Comparison of ENCODE assay signal across 37 cellular contexts in the genomic region with DNA sequence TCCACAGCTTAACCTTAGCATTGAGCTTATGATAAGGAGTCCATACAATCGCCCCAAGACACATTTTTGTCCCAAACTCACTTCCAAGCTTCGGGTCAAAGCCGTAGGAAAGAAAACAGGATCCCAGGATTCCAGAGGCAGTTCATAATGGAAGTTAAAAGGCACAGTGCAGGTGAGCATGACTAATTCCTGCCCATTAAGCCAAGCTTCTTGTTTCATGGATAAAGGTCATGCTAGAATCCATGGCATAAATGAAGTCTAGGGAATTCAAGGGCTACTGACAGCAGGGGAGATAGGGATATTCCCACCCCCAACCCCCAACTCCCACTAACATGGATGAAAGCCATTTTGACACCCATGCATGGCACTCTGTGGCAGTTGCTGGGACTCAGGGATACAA.
"Had no signal": no experiment of that assay in that cellular context is flagged by ENCODE, and none has a peak within 500 bp of the region (broad histone marks: within the 10 kb centered on the region; RNA-seq: fewer than 3 reads in every experiment).

No MANE protein-coding gene starts in this region.

- H3K4me3 Mint-ChIP-seq: activated B cell treated with CpG ODN at 0.5 μM for 24 hours; activated CD4-positive, alpha-beta memory T cell treated with anti-CD3 and anti-CD28 coated beads for 36 hours; activated CD4-positive, alpha-beta T cell treated with anti-CD3 and anti-CD28 coated beads, Interleukin-2, amount 10 ng/mL, durations not matched to agents 7 days and 5 days; activated CD8-positive, alpha-beta memory T cell treated with anti-CD3 and anti-CD28 coated beads, Interleukin-2, amount 10 ng/mL, durations not matched to agents 7 days and 5 days; activated naive CD4-positive, alpha-beta T cell treated with anti-CD3 and anti-CD28 coated beads, Interleukin-2, amount 10 ng/mL, durations not matched to agents 7 days and 5 days; activated naive CD4-positive, alpha-beta T cell treated with anti-CD3 and anti-CD28 coated beads, Interleukin-2, amount 50 U/mL, for 24 hours; activated naive CD8-positive, alpha-beta T cell; activated naive CD8-positive, alpha-beta T cell treated with anti-CD3 and anti-CD28 coated beads, Interleukin-2, amount 10 ng/mL, durations not matched to agents 7 days and 5 days; activated naive CD8-positive, alpha-beta T cell treated with anti-CD3 and anti-CD28 coated beads, Interleukin-2, amount 50 U/mL, for 24 hours; activated T-cell treated with anti-CD3 and anti-CD28 coated beads, Interleukin-2, amount 50 U/mL, for 4 hours; activated T-cell treated with anti-CD3 and anti-CD28 coated beads, Interleukin-2, amount 50 U/mL, for 72 hours; activated T-helper 1 cell treated with anti-CD3 and anti-CD28 coated beads, Interleukin-12 subunit alpha, Interleukin-12 subunit beta, Interleukin-2, Interleukin-4 antibody, amounts not matched to agents 30 ng/mL and 10 ng/mL and 1 ng/mL, durations not matched to agents 14 hours and 24 hours and 36 hours; activated T-helper 17 cell treated with anti-CD3 and anti-CD28 coated beads, Interleukin-2, amount 50 U/mL, for 72 hours; brain; central memory CD8-positive, alpha-beta T cell; T-helper 1 cell treated with Interleukin-12 subunit alpha and Interleukin-12 subunit beta and Interleukin-4 antibody, amounts not matched to agents 30 μg/mL and 1 μg/mL, for 36 hours; T-helper 2 cell treated with Interferon-gamma antibody and Interleukin-4, amounts not matched to agents 5 μg/mL and 100 μg/mL, for 36 hours had no signal

- H3K36me3 ChIP-seq: ascending aorta, cardiac muscle cell had no signal

- H3K27me3 Mint-ChIP-seq: activated CD4-positive, alpha-beta memory T cell treated with anti-CD3 and anti-CD28 coated beads for 36 hours; activated CD8-positive, alpha-beta memory T cell treated with anti-CD3 and anti-CD28 coated beads, Interleukin-2, amount 10 ng/mL, durations not matched to agents 7 days and 5 days; activated naive CD4-positive, alpha-beta T cell treated with anti-CD3 and anti-CD28 coated beads, Interleukin-2, amount 50 U/mL, for 24 hours; activated naive CD8-positive, alpha-beta T cell; activated naive CD8-positive, alpha-beta T cell treated with anti-CD3 and anti-CD28 coated beads, Interleukin-2, amount 50 U/mL, for 24 hours; activated T-helper 17 cell treated with anti-CD3 and anti-CD28 coated beads, Interleukin-2, amount 50 U/mL, for 72 hours; brain; central memory CD8-positive, alpha-beta T cell had no signal

- H3K27ac Mint-ChIP-seq: activated B cell treated with CpG ODN at 0.5 μM for 24 hours; activated CD4-positive, alpha-beta memory T cell treated with anti-CD3 and anti-CD28 coated beads for 36 hours; activated CD4-positive, alpha-beta T cell treated with anti-CD3 and anti-CD28 coated beads, Interleukin-2, amount 10 ng/mL, durations not matched to agents 7 days and 5 days; activated CD8-positive, alpha-beta memory T cell treated with anti-CD3 and anti-CD28 coated beads, Interleukin-2, amount 10 ng/mL, durations not matched to agents 7 days and 5 days; activated naive CD4-positive, alpha-beta T cell treated with anti-CD3 and anti-CD28 coated beads, Interleukin-2, amount 10 ng/mL, durations not matched to agents 7 days and 5 days; activated naive CD4-positive, alpha-beta T cell treated with anti-CD3 and anti-CD28 coated beads, Interleukin-2, amount 50 U/mL, for 24 hours; activated naive CD8-positive, alpha-beta T cell; activated naive CD8-positive, alpha-beta T cell treated with anti-CD3 and anti-CD28 coated beads, Interleukin-2, amount 10 ng/mL, durations not matched to agents 7 days and 5 days; activated naive CD8-positive, alpha-beta T cell treated with anti-CD3 and anti-CD28 coated beads, Interleukin-2, amount 50 U/mL, for 24 hours; activated T-cell treated with anti-CD3 and anti-CD28 coated beads, Interleukin-2, amount 50 U/mL, for 72 hours; activated T-helper 1 cell treated with anti-CD3 and anti-CD28 coated beads, Interleukin-12 subunit alpha, Interleukin-12 subunit beta, Interleukin-2, Interleukin-4 antibody, amounts not matched to agents 30 ng/mL and 10 ng/mL and 1 ng/mL, durations not matched to agents 14 hours and 24 hours and 36 hours; activated T-helper 17 cell treated with anti-CD3 and anti-CD28 coated beads, Interleukin-2, amount 50 U/mL, for 72 hours; brain; T-helper 1 cell treated with Interleukin-12 subunit alpha and Interleukin-12 subunit beta and Interleukin-4 antibody, amounts not matched to agents 30 μg/mL and 1 μg/mL, for 36 hours; T-helper 2 cell treated with Interferon-gamma antibody and Interleukin-4, amounts not matched to agents 5 μg/mL and 100 μg/mL, for 36 hours had no signal

- H3K36me3 Mint-ChIP-seq: brain had no signal

- H3K4me1 ChIP-seq: ascending aorta had no signal

- DNase-seq: activated B cell treated with CpG ODN at 0.5 μM for 24 hours; activated CD4-positive, alpha-beta memory T cell treated with anti-CD3 and anti-CD28 coated beads for 36 hours; activated CD4-positive, alpha-beta T cell treated with anti-CD3 and anti-CD28 coated beads for 4 hours; activated CD4-positive, alpha-beta T cell treated with anti-CD3 and anti-CD28 coated beads, Interleukin-2, amount 10 ng/mL, durations not matched to agents 7 days and 5 days; activated CD4-positive, CD25-positive, alpha-beta regulatory T cell treated with anti-CD3 and anti-CD28 coated beads, Interleukin-2, amount 50 U/mL, for 72 hours; activated CD8-positive, alpha-beta memory T cell treated with anti-CD3 and anti-CD28 coated beads, Interleukin-2, amount 10 ng/mL, durations not matched to agents 7 days and 5 days; activated CD8-positive, alpha-beta memory T cell treated with anti-CD3 and anti-CD28 coated beads, Interleukin-2, amount 50 U/mL, for 48 hours; activated effector memory CD4-positive, alpha-beta T cell treated with anti-CD3 and anti-CD28 coated beads, Interleukin-2, amount 50 U/mL, for 16 hours; activated gamma-delta T cell treated with Interleukin-2 at 50 U/mL for 16 hours; activated naive CD4-positive, alpha-beta T cell treated with anti-CD3 and anti-CD28 coated beads, Interleukin-2, amount 10 ng/mL, durations not matched to agents 7 days and 5 days; activated naive CD4-positive, alpha-beta T cell treated with Interleukin-2 at 50 U/mL for 16 hours; activated naive CD8-positive, alpha-beta T cell treated with anti-CD3 and anti-CD28 coated beads, Interleukin-2, amount 10 ng/mL, durations not matched to agents 7 days and 5 days; activated naive CD8-positive, alpha-beta T cell treated with anti-CD3 and anti-CD28 coated beads, Interleukin-2, amount 50 U/mL, for 24 hours; activated T-cell treated with anti-CD3 and anti-CD28 coated beads, Interleukin-2, amount 50 U/mL, for 1 hour; activated T-cell treated with anti-CD3 and anti-CD28 coated beads, Interleukin-2, amount 50 U/mL, for 4 hours; activated T-cell treated with anti-CD3 and anti-CD28 coated beads, Interleukin-2, amount 50 U/mL, for 72 hours; amygdala; anterior cingulate cortex; caudate nucleus; cerebellar nuclear complex; SW 1271; T-helper 1 cell; T-helper 2 cell; T-helper 9 cell had no signal

- H3K27ac ChIP-seq: ascending aorta, cardiac muscle cell, VCaP had no signal

- H3K4me1 Mint-ChIP-seq: brain had no signal

- FAIRE-seq: bronchial epithelial cell, TTC549 had no signal

- H3K27me3 ChIP-seq: ascending aorta, cardiac muscle cell had no signal

- H3K4me3 ChIP-seq: ascending aorta, cardiac muscle cell had no signal

- ATAC-seq: activated CD8-positive, alpha-beta memory T cell treated with anti-CD3 and anti-CD28 coated beads, Interleukin-2, amount 10 ng/mL, durations not matched to agents 7 days and 5 days; activated naive CD8-positive, alpha-beta T cell treated with anti-CD3 and anti-CD28 coated beads, Interleukin-2, amount 50 U/mL, for 24 hours; activated T-cell treated with anti-CD3 and anti-CD28 coated beads, Interleukin-2, amount 50 U/mL, for 4 hours; activated T-cell treated with anti-CD3 and anti-CD28 coated beads, Interleukin-2, amount 50 U/mL, for 72 hours; activated T-helper 17 cell treated with anti-CD3 and anti-CD28 coated beads, Interleukin-2, amount 50 U/mL, for 72 hours had no signal
